ENCODE assay signal across 29 cellular contexts in the genomic region with DNA sequence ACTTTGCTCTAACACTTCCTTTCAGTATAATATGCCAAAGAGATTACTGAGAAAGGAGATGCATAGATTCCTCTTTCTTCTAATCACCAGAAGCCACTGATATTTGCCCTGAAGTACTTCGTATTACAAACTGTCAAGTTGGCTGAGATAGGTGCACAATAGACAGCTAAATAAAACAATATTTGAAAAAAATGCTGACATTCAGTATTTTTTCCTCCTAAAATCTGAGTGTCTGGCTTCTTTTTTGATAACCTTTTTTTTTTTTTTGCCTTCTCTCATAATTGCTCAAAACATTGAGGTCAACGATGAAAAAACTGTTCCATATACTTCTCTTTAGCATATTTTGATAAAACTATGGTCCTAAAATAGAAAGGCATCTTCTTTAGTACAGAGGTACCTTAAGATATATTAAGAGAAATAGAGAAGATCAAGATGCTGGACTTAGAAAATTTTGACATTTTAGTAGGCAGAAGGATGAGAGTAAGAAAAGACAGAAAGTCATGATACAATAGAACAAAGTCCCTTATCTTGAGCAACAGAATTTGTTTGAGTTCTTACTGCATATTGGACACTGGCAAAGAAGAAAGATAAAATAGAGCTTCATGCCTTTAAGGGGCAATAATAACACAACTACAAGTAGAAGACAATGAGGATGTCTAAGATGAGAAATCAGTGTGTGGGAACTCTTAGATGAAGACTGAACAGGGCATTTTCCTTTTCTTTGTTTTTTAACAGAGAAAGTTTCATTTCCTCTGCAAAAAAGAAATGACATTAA.
"Had no signal": no experiment of that assay in that cellular context is flagged by ENCODE, and none has a peak within 500 bp of the region (broad histone marks: within the 10 kb centered on the region; RNA-seq: fewer than 3 reads in every experiment).

No MANE protein-coding gene starts in this region.

- FAIRE-seq: colon had no signal

- H3K4me1 ChIP-seq: body of pancreas, esophagus squamous epithelium, gastroesophageal sphincter, heart right ventricle had no signal

- ATAC-seq: activated CD4-positive, alpha-beta T cell treated with anti-CD3 and anti-CD28 coated beads for 36 hours; activated CD8-positive, alpha-beta memory T cell treated with anti-CD3 and anti-CD28 coated beads, Interleukin-2, amount 10 ng/mL, durations not matched to agents 7 days and 5 days; activated CD8-positive, alpha-beta T cell treated with anti-CD3 and anti-CD28 coated beads, Interleukin-2, amount 10 ng/mL, durations not matched to agents 7 days and 5 days; body of pancreas; effector memory CD8-positive, alpha-beta T cell; gastroesophageal sphincter; heart right ventricle had no signal

- H3K27ac Mint-ChIP-seq: activated CD4-positive, alpha-beta memory T cell treated with anti-CD3 and anti-CD28 coated beads for 36 hours; activated CD4-positive, alpha-beta T cell treated with anti-CD3 and anti-CD28 coated beads for 36 hours; activated CD4-positive, alpha-beta T cell treated with anti-CD3 and anti-CD28 coated beads, Interleukin-2, amount 10 ng/mL, durations not matched to agents 24 days and 14 days; activated CD8-positive, alpha-beta memory T cell treated with anti-CD3 and anti-CD28 coated beads, Interleukin-2, amount 10 ng/mL, durations not matched to agents 7 days and 5 days; activated CD8-positive, alpha-beta T cell treated with anti-CD3 and anti-CD28 coated beads, Interleukin-2, amount 10 ng/mL, durations not matched to agents 7 days and 5 days; activated naive CD8-positive, alpha-beta T cell; activated T-helper 1 cell treated with anti-CD3 and anti-CD28 coated beads, Interleukin-12 subunit alpha, Interleukin-12 subunit beta, Interleukin-2, Interleukin-4 antibody, amounts not matched to agents 30 ng/mL and 10 ng/mL and 1 ng/mL, durations not matched to agents 14 hours and 24 hours and 36 hours; activated T-helper 2 cell treated with anti-CD3 and anti-CD28 coated beads, Interferon-gamma antibody, Interleukin-2, Interleukin-4, amounts not matched to agents 10 μg/mL and 5 μg/mL and 100 μg/mL, durations not matched to agents 14 hours and 24 hours and 36 hours; effector memory CD8-positive, alpha-beta T cell had no signal

- H3K27me3 Mint-ChIP-seq: activated CD4-positive, alpha-beta memory T cell treated with anti-CD3 and anti-CD28 coated beads for 36 hours; activated CD4-positive, alpha-beta T cell treated with anti-CD3 and anti-CD28 coated beads for 36 hours; activated CD4-positive, alpha-beta T cell treated with anti-CD3 and anti-CD28 coated beads, Interleukin-2, amount 10 ng/mL, durations not matched to agents 24 days and 14 days; activated CD8-positive, alpha-beta memory T cell treated with anti-CD3 and anti-CD28 coated beads, Interleukin-2, amount 10 ng/mL, durations not matched to agents 7 days and 5 days; activated naive CD8-positive, alpha-beta T cell; effector memory CD8-positive, alpha-beta T cell had no signal

- H3K27me3 ChIP-seq: body of pancreas, esophagus squamous epithelium, gastroesophageal sphincter, heart right ventricle had no signal

- H3K4me3 Mint-ChIP-seq: activated CD4-positive, alpha-beta memory T cell treated with anti-CD3 and anti-CD28 coated beads for 36 hours; activated CD4-positive, alpha-beta T cell treated with anti-CD3 and anti-CD28 coated beads for 36 hours; activated CD4-positive, alpha-beta T cell treated with anti-CD3 and anti-CD28 coated beads, Interleukin-2, amount 10 ng/mL, durations not matched to agents 24 days and 14 days; activated CD8-positive, alpha-beta memory T cell treated with anti-CD3 and anti-CD28 coated beads, Interleukin-2, amount 10 ng/mL, durations not matched to agents 7 days and 5 days; activated CD8-positive, alpha-beta T cell treated with anti-CD3 and anti-CD28 coated beads, Interleukin-2, amount 10 ng/mL, durations not matched to agents 7 days and 5 days; activated naive CD8-positive, alpha-beta T cell; activated T-helper 1 cell treated with anti-CD3 and anti-CD28 coated beads, Interleukin-12 subunit alpha, Interleukin-12 subunit beta, Interleukin-2, Interleukin-4 antibody, amounts not matched to agents 30 ng/mL and 10 ng/mL and 1 ng/mL, durations not matched to agents 14 hours and 24 hours and 36 hours; effector memory CD8-positive, alpha-beta T cell had no signal

- H3K27ac ChIP-seq: body of pancreas, esophagus squamous epithelium, gastroesophageal sphincter, heart right ventricle had no signal

- H3K9me3 ChIP-seq: body of pancreas, esophagus squamous epithelium, heart right ventricle had no signal

- H3K9me3 Mint-ChIP-seq: activated CD4-positive, alpha-beta T cell treated with anti-CD3 and anti-CD28 coated beads, Interleukin-2, amount 10 ng/mL, durations not matched to agents 24 days and 14 days; activated T-helper 1 cell treated with anti-CD3 and anti-CD28 coated beads, Interleukin-12 subunit alpha, Interleukin-12 subunit beta, Interleukin-2, Interleukin-4 antibody, amounts not matched to agents 30 ng/mL and 10 ng/mL and 1 ng/mL, durations not matched to agents 14 hours and 24 hours and 36 hours; activated T-helper 2 cell treated with anti-CD3 and anti-CD28 coated beads, Interferon-gamma antibody, Interleukin-2, Interleukin-4, amounts not matched to agents 10 μg/mL and 5 μg/mL and 100 μg/mL, durations not matched to agents 14 hours and 24 hours and 36 hours had no signal

- H3K4me3 ChIP-seq: body of pancreas, esophagus squamous epithelium, gastroesophageal sphincter, heart right ventricle had no signal

- H3K4me1 Mint-ChIP-seq: activated CD4-positive, alpha-beta T cell treated with anti-CD3 and anti-CD28 coated beads for 36 hours; activated CD4-positive, alpha-beta T cell treated with anti-CD3 and anti-CD28 coated beads, Interleukin-2, amount 10 ng/mL, durations not matched to agents 24 days and 14 days; activated CD8-positive, alpha-beta memory T cell treated with anti-CD3 and anti-CD28 coated beads, Interleukin-2, amount 10 ng/mL, durations not matched to agents 7 days and 5 days had no signal

- H3K36me3 Mint-ChIP-seq: activated CD4-positive, alpha-beta memory T cell treated with anti-CD3 and anti-CD28 coated beads for 36 hours; activated CD8-positive, alpha-beta memory T cell treated with anti-CD3 and anti-CD28 coated beads, Interleukin-2, amount 10 ng/mL, durations not matched to agents 7 days and 5 days; activated naive CD8-positive, alpha-beta T cell had no signal

- H3K36me3 ChIP-seq: esophagus squamous epithelium, gastroesophageal sphincter, heart right ventricle had no signal

- DNase-seq: activated CD4-positive, alpha-beta memory T cell treated with anti-CD3 and anti-CD28 coated beads for 36 hours; activated CD4-positive, alpha-beta T cell treated with anti-CD3 and anti-CD28 coated beads for 36 hours; activated CD4-positive, alpha-beta T cell treated with anti-CD3 and anti-CD28 coated beads, Interleukin-2, amount 10 ng/mL, durations not matched to agents 24 days and 14 days; activated CD4-positive, CD25-positive, alpha-beta regulatory T cell; activated CD4-positive, CD25-positive, alpha-beta regulatory T cell treated with anti-CD3 and anti-CD28 coated beads, Interleukin-2, amount 50 U/mL, for 72 hours; activated CD8-positive, alpha-beta memory T cell treated with anti-CD3 and anti-CD28 coated beads, Interleukin-2, amount 10 ng/mL, durations not matched to agents 7 days and 5 days; activated CD8-positive, alpha-beta memory T cell treated with anti-CD3 and anti-CD28 coated beads, Interleukin-2, amount 50 U/mL, for 4 hours; activated CD8-positive, alpha-beta T cell treated with anti-CD3 and anti-CD28 coated beads, Interleukin-2, amount 10 ng/mL, durations not matched to agents 7 days and 5 days; activated effector memory CD4-positive, alpha-beta T cell treated with anti-CD3 and anti-CD28 coated beads, Interleukin-2, amount 50 U/mL, for 16 hours; activated naive CD4-positive, alpha-beta T cell treated with anti-CD3 and anti-CD28 coated beads, Interleukin-2, amount 50 U/mL, for 16 hours; activated T-cell treated with anti-CD3 and anti-CD28 coated beads, Interleukin-2, amount 50 U/mL, for 1 hour; activated T-cell treated with anti-CD3 and anti-CD28 coated beads, Interleukin-2, amount 50 U/mL, for 48 hours; amniotic stem cell; anterior cingulate cortex; body of pancreas; caudate nucleus; cortex of kidney; dermis blood vessel endothelial cell; effector CD4-positive, alpha-beta T cell; effector memory CD8-positive, alpha-beta T cell; esophagus squamous epithelium; foreskin melanocyte; heart right ventricle; T-helper 2 cell had no signal
